ENCODE assay signal across 16 cellular contexts in the genomic region with DNA sequence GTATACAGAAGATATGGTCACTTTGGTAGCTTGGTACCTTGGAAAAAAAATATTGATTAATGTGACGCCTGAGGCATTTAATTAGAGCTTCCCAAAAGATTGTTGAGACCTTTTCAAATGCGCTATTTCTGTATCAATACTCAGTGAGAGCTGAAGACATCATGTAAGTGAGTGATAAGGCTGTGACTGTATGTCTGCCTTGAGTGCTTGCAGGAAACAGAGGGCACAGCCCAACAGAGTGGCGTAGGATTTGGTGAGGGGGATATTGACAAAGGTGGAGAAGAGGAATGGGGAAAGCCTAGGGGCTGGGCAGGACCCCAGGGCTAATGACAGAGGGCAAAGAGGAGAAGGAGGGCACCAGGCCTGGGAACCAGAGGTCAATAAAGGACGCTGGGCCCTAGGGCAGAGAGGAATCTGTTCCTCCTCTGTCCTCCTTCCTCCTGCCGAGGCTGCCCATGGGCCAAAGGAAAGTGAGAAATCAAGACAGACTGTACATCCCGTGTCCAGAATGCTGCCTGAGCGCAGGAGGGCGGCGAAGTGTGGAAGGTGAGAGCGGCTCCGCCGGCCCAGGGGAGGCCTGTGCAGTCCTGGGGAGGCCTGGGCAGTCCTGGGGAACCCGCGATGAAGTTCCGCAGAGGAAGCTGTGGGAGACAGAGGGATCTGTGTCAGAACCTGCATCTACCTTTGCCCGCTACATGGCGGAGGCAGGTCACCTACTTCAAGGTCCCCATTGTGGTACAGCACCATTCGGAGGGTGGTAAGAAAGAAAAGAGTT.
A peak's percentile ranks its signal among the peaks of the same experiment; 100 is the strongest.
DNase-seq lines count a peak whose midpoint lies in the region; ATAC-seq and TF ChIP-seq lines count a peak whose summit lies in the region.
"Had no signal": no experiment of that assay in that cellular context is flagged by ENCODE, and none has a peak within 500 bp of the region (broad histone marks: within the 10 kb centered on the region; RNA-seq: fewer than 3 reads in every experiment).

No MANE protein-coding gene starts in this region.

- H3K79me2 ChIP-seq in parathyroid adenoma: no peaks in the 10 kb centered on the region

- intact Hi-C loops in Right ventricle myocardium inferior (cut with DNase I) (no loop called here), left ventricle myocardium inferior (cut with micrococcal nuclease) (no loop called here), left ventricle myocardium superior (cut with micrococcal nuclease) (no loop called here)

- H3K27me3 ChIP-seq in left ventricle myocardium inferior (ENCODE audit: low read depth) (no peaks in the 10 kb centered on the region), right atrium auricular region (no peaks in the 10 kb centered on the region), parathyroid adenoma (ENCODE audit: control insufficient read depth, insufficient read depth, low read length) (no peaks in the 10 kb centered on the region), BE2C (no peaks in the 10 kb centered on the region)
- H3K27me3 ChIP-seq: BLaER1 treated with 17β-estradiol and CSF1 and Interleukin-3, amounts not matched to agents 10 nM and 100 nM had no signal

- H3K27ac ChIP-seq in left ventricle myocardium inferior (replicated peaks) (no peak overlapping the region), right atrium auricular region (no peak overlapping the region), parathyroid adenoma (peak overlapping the region; percentile 46)
- H3K27ac ChIP-seq: 22Rv1; BLaER1 treated with 17β-estradiol and CSF1 and Interleukin-3, amounts not matched to agents 10 nM and 100 nM had no signal

- H3K9me3 ChIP-seq in left ventricle myocardium inferior (replicated peaks) (no peaks in the 10 kb centered on the region), right atrium auricular region (no peaks in the 10 kb centered on the region), parathyroid adenoma (ENCODE audit: control insufficient read depth, low read length) (no peaks in the 10 kb centered on the region), BE2C (no peaks in the 10 kb centered on the region)
- H3K9me3 ChIP-seq: BLaER1 treated with 17β-estradiol and CSF1 and Interleukin-3, amounts not matched to agents 10 nM and 100 nM had no signal

- H3K4me2 ChIP-seq in parathyroid adenoma (ENCODE audit: low read length): no peak overlapping the region
- H3K4me2 ChIP-seq: BLaER1 treated with 17β-estradiol and CSF1 and Interleukin-3, amounts not matched to agents 10 nM and 100 nM had no signal

- H3K4me3 ChIP-seq in left ventricle myocardium inferior (no peak overlapping the region), right atrium auricular region (no peak overlapping the region), parathyroid adenoma (ENCODE audit: low read depth, low read length) (no peak overlapping the region), BE2C (ENCODE audit: low read depth, low read length) (no peak overlapping the region)
- H3K4me3 ChIP-seq: BLaER1 treated with 17β-estradiol and CSF1 and Interleukin-3, amounts not matched to agents 10 nM and 100 nM had no signal

- DNase-seq in Right ventricle myocardium inferior (ENCODE audit: missing footprints) (peak; percentile 62), left ventricle myocardium inferior (no peak), left ventricle myocardium superior (no peak), right atrium auricular region (ENCODE audit: low spot score) (no peak), SKM-1 treated with dmso at 0.1 percent for 144 hours (lab: John Stamatoyannopoulos, UW; ENCODE audit: unreplicated experiment) (no peak), BE2C (no peak)
- DNase-seq: CD4-positive, alpha-beta T cell; CD8-positive, alpha-beta memory T cell; DMS53; DMS79 treated with DMSO at 0.1 percent for 48 hours; GF-D8; H7; HCEC 1CT had no signal

- H3K36me3 ChIP-seq in left ventricle myocardium inferior (no peaks in the 10 kb centered on the region), right atrium auricular region (no peaks in the 10 kb centered on the region), parathyroid adenoma (ENCODE audit: control insufficient read depth, insufficient read depth, low read length) (no peaks in the 10 kb centered on the region), BE2C (no peaks in the 10 kb centered on the region)
- H3K36me3 ChIP-seq: BLaER1 treated with 17β-estradiol and CSF1 and Interleukin-3, amounts not matched to agents 10 nM and 100 nM had no signal

- H2AFZ ChIP-seq in parathyroid adenoma: peak overlapping the region; percentile 38

- ATAC-seq in Right ventricle myocardium inferior (peak; percentile 31), left ventricle myocardium superior (peak; percentile 60)

- peaks cover 5% of the 10 kb centered on the region for H3K4me1 ChIP-seq in left ventricle myocardium inferior
- H3K4me1 ChIP-seq in right atrium auricular region: no peaks in the 10 kb centered on the region
- peaks cover 31% of the 10 kb centered on the region for H3K4me1 ChIP-seq in parathyroid adenoma
- H3K4me1 ChIP-seq in BE2C: no peaks in the 10 kb centered on the region
- H3K4me1 ChIP-seq: BLaER1 treated with 17β-estradiol and CSF1 and Interleukin-3, amounts not matched to agents 10 nM and 100 nM had no signal

- H3K9ac ChIP-seq in parathyroid adenoma: no peak overlapping the region
- H3K9ac ChIP-seq: BLaER1 treated with 17β-estradiol and CSF1 and Interleukin-3, amounts not matched to agents 10 nM and 100 nM had no signal

- no peak for TF ChIP-seq CTCF in left ventricle myocardium inferior (IDR thresholded peaks at IDR 0.05; ENCODE audit: borderline replicate concordance)
- TF ChIP-seq CTCF in right atrium auricular region (IDR thresholded peaks at IDR 0.05): no peak
- TF ChIP-seq CTCF in parathyroid adenoma (IDR thresholded peaks at IDR 0.05): no peak
- no peak for TF ChIP-seq CTCF in BE2C (IDR thresholded peaks at IDR 0.05; ENCODE audit: low read depth, low read length)
